In genomic region chr22:23774922-23775436, GRCh38 we compare ENCODE assay signal across 1 cellular context.
TF ChIP-seq lines count a peak whose summit lies in the region.

No MANE protein-coding gene starts in this region.

TF ChIP-seq in HEK293, 187 proteins besides CTCF, POLR2A, EP300 and RAD21 (continued from another document):
- TF ChIP-seq PATZ1 (tag by site-specific recombination; IDR thresholded peaks at IDR 0.05) = 0 out of 2 replicates have a peak, but pooled peaks have one; percentile 18
- TF ChIP-seq ZNF354C (tag by site-specific recombination; IDR thresholded peaks at IDR 0.05; ENCODE audit: borderline replicate concordance, low read depth) = no peak
- no peak for TF ChIP-seq ZNF391 (tag by site-specific recombination; IDR thresholded peaks at IDR 0.05; ENCODE audit: borderline replicate concordance, low read depth)
- TF ChIP-seq ZNF292 (tag by site-specific recombination; IDR thresholded peaks at IDR 0.05; ENCODE audit: borderline replicate concordance, low read depth) = no peak
- TF ChIP-seq OVOL3 (tag by site-specific recombination; IDR thresholded peaks at IDR 0.05) = no peak
